ENCODE assay signal across 23 cellular contexts in the genomic region with DNA sequence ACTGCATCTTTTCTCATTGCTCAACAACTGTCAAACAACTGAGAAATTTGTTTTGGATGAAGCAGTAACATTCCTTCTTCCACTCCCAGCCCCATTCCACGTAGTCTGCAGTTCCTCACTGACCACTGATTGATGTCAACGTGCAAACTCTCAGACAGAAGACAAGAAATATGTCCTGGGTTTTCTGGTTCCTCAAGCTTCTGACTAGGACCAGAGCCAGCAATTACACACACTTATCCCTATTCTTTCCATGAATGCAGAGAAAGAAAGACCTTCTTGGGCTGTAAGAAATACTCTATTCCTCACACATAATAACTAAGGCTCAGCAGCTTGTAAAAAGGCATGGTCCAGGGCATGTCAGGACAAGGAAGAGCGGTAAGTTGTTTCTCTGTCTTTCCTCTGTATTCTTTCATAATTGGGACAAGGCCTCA.
DNase-seq lines count a peak whose midpoint lies in the region; ATAC-seq and TF ChIP-seq lines count a peak whose summit lies in the region.
"Had no signal": no experiment of that assay in that cellular context is flagged by ENCODE, and none has a peak within 500 bp of the region (broad histone marks: within the 10 kb centered on the region; RNA-seq: fewer than 3 reads in every experiment).

No MANE protein-coding gene starts in this region.

- H3K4me1 ChIP-seq in GM23248 (ENCODE audit: insufficient read depth) (no peaks in the 10 kb centered on the region), sigmoid colon (no peaks in the 10 kb centered on the region)
- H3K4me1 ChIP-seq: heart right ventricle, pancreas, tibial artery had no signal

- H3K36me3 ChIP-seq in GM23248 (ENCODE audit: low read depth) (no peaks in the 10 kb centered on the region), sigmoid colon (no peaks in the 10 kb centered on the region)
- H3K36me3 ChIP-seq: cardiac muscle cell, esophagus squamous epithelium, heart right ventricle, pancreas, tibial artery had no signal

- H3K9ac ChIP-seq in GM23248 = no peak overlapping the region

- TF ChIP-seq EP300 in sigmoid colon (IDR thresholded peaks at IDR 0.05) = no peak

- H3K9me2 ChIP-seq in GM23248 (ENCODE audit: insufficient read depth) = no peaks in the 10 kb centered on the region

- no peak for TF ChIP-seq CTCF in astrocyte of the spinal cord (IDR thresholded peaks at IDR 0.05; ENCODE audit: low read depth, low read length)
- TF ChIP-seq CTCF in fibroblast of villous mesenchyme (IDR thresholded peaks at IDR 0.05; ENCODE audit: insufficient read depth, low read depth, low read length) = no peak
- TF ChIP-seq CTCF in type B pancreatic cell (conservative IDR thresholded peaks at IDR 0.05) = no peak
- no peak for TF ChIP-seq CTCF in sigmoid colon (IDR thresholded peaks at IDR 0.05)

- H3K4me3 ChIP-seq in GM23248 (no peak overlapping the region), astrocyte of the spinal cord (ENCODE audit: low read depth, low read length) (no peak overlapping the region), fibroblast of villous mesenchyme (ENCODE audit: low read depth, low read length) (no peak overlapping the region), sigmoid colon (no peak overlapping the region)
- H3K4me3 ChIP-seq: cardiac muscle cell, esophagus squamous epithelium, heart right ventricle, lung, pancreas, tibial artery had no signal

- H3K4me1 Mint-ChIP-seq in type B pancreatic cell (ENCODE audit: unreplicated experiment) = peaks cover 4% of the 10 kb centered on the region
- H3K4me1 Mint-ChIP-seq: activated T-helper 17 cell treated with anti-CD3 and anti-CD28 coated beads, Interleukin-2, amount 50 U/mL, for 72 hours; IgD-negative memory B cell had no signal

- WGBS in GM23248 (ENCODE audit: low coverage in 1 of 2, low lambda C conversion rate in 2 of 2, missing lambda C conversion rate in 2 of 2), 2 experiments = 4 to 6% methylated on average over 3 of the region's 3 CpGs
- 56 to 59% methylated on average over 3 of the region's 3 CpGs for WGBS in sigmoid colon, 2 donors

- no peaks in the 10 kb centered on the region for H4K20me1 ChIP-seq in GM23248 (ENCODE audit: insufficient read depth)

- H3K27ac ChIP-seq in GM23248 = no peak overlapping the region
- H3K27ac ChIP-seq in sigmoid colon = no peak overlapping the region
- H3K27ac ChIP-seq: C4-2B, cardiac muscle cell, heart right ventricle, HL-60, pancreas, tibial artery had no signal

- no peak for TF ChIP-seq POLR2A in sigmoid colon (IDR thresholded peaks at IDR 0.05)

- peak overlapping the region; percentile 92 for H3K27ac Mint-ChIP-seq in type B pancreatic cell
- H3K27ac Mint-ChIP-seq: activated T-helper 17 cell treated with anti-CD3 and anti-CD28 coated beads, Interleukin-2, amount 50 U/mL, for 72 hours; IgD-negative memory B cell had no signal

- no peaks in the 10 kb centered on the region for H3K9me3 ChIP-seq in GM23248 (ENCODE audit: low read depth)
- no peaks in the 10 kb centered on the region for H3K9me3 ChIP-seq in sigmoid colon
- H3K9me3 ChIP-seq: esophagus squamous epithelium, pancreas, tibial artery had no signal

- DNase-seq in GM23248 (peak; percentile 4), astrocyte of the spinal cord (ENCODE audit: low read depth, low spot score) (peak; percentile 37), fibroblast of villous mesenchyme (ENCODE audit: low read depth) (peak; percentile 18), type B pancreatic cell (ENCODE audit: extremely low spot score, unreplicated experiment) (no peak), NCI-H446 treated with DMSO at 0.1 percent for 48 hours (lab: John Stamatoyannopoulos, UW) (no peak), sigmoid colon (no peak)
- DNase-seq: activated CD4-positive, alpha-beta T cell treated with anti-CD3 and anti-CD28 coated beads for 4 hours; esophagus squamous epithelium; heart right ventricle; NCI-H187; NCI-H524 treated with DMSO at 0.1 percent for 48 hours; pancreas; SHP77; stimulated activated naive CD4-positive, alpha-beta T cell; tibial artery had no signal

- peaks cover 14% of the 10 kb centered on the region for H3K36me3 Mint-ChIP-seq in type B pancreatic cell
- H3K36me3 Mint-ChIP-seq: IgD-negative memory B cell had no signal

- H3K79me2 ChIP-seq in GM23248 (ENCODE audit: insufficient read depth) = no peaks in the 10 kb centered on the region

- H3K4me2 ChIP-seq in GM23248 (ENCODE audit: unreplicated experiment) = no peak overlapping the region

- in situ Hi-C loops in GM23248 (cut with MboI) (no loop called here), astrocyte of the spinal cord (cut with HindIII; ENCODE audit: low sequenced_read_pairs) (no loop called here)

- intact Hi-C loops in sigmoid colon (cut with DNase I) = no loop called here

- no peak overlapping the region for H2AFZ ChIP-seq in GM23248

- H3F3A ChIP-seq in GM23248 (ENCODE audit: insufficient read depth) = no peaks in the 10 kb centered on the region

- no peaks in the 10 kb centered on the region for H3K27me3 Mint-ChIP-seq in type B pancreatic cell
- H3K27me3 Mint-ChIP-seq: activated T-helper 17 cell treated with anti-CD3 and anti-CD28 coated beads, Interleukin-2, amount 50 U/mL, for 72 hours; IgD-negative memory B cell had no signal

- H3K9me3 Mint-ChIP-seq in type B pancreatic cell = peaks cover 27% of the 10 kb centered on the region

- no peak for ATAC-seq in HG03108 (IDR thresholded peaks at IDR 0.05; ENCODE audit: unreplicated experiment)
- ATAC-seq: activated T-helper 17 cell treated with anti-CD3 and anti-CD28 coated beads, Interleukin-2, amount 50 U/mL, for 72 hours; heart right ventricle; sciatic nerve had no signal

- H3K27me3 ChIP-seq in GM23248 (replicated peaks; ENCODE audit: insufficient read depth) (no peaks in the 10 kb centered on the region), sigmoid colon (no peaks in the 10 kb centered on the region)
- H3K27me3 ChIP-seq: cardiac muscle cell, esophagus squamous epithelium, heart right ventricle, pancreas, tibial artery had no signal

- peak overlapping the region; percentile 66 for H3K4me3 Mint-ChIP-seq in type B pancreatic cell
- H3K4me3 Mint-ChIP-seq: activated T-helper 17 cell treated with anti-CD3 and anti-CD28 coated beads, Interleukin-2, amount 50 U/mL, for 72 hours; IgD-negative memory B cell had no signal

Comparison
In these comparisons a context has a peak if more than half of its experiments do, and no peak if none do; other contexts are left out.
1. DNase-seq: peak in GM23248 (single experiment), astrocyte of the spinal cord (single experiment) and fibroblast of villous mesenchyme (single experiment); none in type B pancreatic cell (single experiment), NCI-H446 treated with DMSO at 0.1 percent for 48 hours (single experiment) and sigmoid colon (single experiment).